In the genomic region with DNA sequence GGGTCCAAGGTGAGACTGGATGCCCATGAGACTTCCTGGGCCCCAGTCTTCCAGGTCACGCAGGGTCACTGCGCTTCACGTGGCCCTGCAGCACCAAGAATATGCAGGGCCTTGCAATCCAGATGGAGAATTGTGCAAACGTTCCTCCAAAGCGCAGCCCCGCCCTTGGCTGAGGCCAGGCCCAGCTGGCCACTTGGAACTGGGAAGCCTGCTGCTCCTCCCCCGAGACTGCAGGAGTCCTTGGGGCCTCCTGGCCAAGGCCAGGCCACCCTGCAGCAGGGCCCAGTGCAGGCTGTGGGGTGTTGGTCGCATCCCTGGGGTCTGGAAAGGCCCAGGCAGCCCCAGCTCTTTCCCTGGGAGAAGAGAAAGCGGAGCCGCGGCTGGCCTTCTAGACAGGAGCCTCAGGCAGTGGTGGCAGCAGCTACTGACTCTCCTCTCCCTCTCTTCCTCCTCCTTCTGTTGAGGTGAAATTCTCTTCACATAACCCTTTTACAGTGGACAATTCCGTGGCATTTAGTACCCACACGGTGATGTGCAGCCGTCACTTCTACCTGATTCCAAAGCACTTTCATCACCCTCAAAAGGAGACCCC, we compare ENCODE assay signal across 3 cellular contexts.
TF ChIP-seq lines count a peak whose summit lies in the region.

No MANE protein-coding gene starts in this region.

TF ChIP-seq in SK-N-SH, 30 proteins besides CTCF, POLR2A, EP300 and RAD21 (continues in another document):
- TF ChIP-seq, protein P1, sequence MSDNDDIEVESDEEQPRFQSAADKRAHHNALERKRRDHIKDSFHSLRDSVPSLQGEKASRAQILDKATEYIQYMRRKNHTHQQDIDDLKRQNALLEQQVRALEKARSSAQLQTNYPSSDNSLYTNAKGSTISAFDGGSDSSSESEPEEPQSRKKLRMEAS (IDR thresholded peaks at IDR 0.05; ENCODE audit: low read depth), result no peak
- TF ChIP-seq GABPA (IDR thresholded peaks at IDR 0.05; ENCODE audit: low read depth), result no peak
- TF ChIP-seq, protein P2, sequence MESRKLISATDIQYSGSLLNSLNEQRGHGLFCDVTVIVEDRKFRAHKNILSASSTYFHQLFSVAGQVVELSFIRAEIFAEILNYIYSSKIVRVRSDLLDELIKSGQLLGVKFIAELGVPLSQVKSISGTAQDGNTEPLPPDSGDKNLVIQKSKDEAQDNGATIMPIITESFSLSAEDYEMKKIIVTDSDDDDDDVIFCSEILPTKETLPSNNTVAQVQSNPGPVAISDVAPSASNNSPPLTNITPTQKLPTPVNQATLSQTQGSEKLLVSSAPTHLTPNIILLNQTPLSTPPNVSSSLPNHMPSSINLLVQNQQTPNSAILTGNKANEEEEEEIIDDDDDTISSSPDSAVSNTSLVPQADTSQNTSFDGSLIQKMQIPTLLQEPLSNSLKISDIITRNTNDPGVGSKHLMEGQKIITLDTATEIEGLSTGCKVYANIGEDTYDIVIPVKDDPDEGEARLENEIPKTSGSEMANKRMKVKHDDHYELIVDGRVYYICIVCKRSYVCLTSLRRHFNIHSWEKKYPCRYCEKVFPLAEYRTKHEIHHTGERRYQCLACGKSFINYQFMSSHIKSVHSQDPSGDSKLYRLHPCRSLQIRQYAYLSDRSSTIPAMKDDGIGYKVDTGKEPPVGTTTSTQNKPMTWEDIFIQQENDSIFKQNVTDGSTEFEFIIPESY (IDR thresholded peaks at IDR 0.05; ENCODE audit: borderline replicate concordance, low read depth), result no peak
- TF ChIP-seq, protein P3, sequence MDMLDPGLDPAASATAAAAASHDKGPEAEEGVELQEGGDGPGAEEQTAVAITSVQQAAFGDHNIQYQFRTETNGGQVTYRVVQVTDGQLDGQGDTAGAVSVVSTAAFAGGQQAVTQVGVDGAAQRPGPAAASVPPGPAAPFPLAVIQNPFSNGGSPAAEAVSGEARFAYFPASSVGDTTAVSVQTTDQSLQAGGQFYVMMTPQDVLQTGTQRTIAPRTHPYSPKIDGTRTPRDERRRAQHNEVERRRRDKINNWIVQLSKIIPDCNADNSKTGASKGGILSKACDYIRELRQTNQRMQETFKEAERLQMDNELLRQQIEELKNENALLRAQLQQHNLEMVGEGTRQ (IDR thresholded peaks at IDR 0.05; ENCODE audit: borderline replicate concordance, low read depth, low read length), result no peak
- TF ChIP-seq FOXM1 (IDR thresholded peaks at IDR 0.05; ENCODE audit: low read depth), result no peak
- TF ChIP-seq, protein P4, sequence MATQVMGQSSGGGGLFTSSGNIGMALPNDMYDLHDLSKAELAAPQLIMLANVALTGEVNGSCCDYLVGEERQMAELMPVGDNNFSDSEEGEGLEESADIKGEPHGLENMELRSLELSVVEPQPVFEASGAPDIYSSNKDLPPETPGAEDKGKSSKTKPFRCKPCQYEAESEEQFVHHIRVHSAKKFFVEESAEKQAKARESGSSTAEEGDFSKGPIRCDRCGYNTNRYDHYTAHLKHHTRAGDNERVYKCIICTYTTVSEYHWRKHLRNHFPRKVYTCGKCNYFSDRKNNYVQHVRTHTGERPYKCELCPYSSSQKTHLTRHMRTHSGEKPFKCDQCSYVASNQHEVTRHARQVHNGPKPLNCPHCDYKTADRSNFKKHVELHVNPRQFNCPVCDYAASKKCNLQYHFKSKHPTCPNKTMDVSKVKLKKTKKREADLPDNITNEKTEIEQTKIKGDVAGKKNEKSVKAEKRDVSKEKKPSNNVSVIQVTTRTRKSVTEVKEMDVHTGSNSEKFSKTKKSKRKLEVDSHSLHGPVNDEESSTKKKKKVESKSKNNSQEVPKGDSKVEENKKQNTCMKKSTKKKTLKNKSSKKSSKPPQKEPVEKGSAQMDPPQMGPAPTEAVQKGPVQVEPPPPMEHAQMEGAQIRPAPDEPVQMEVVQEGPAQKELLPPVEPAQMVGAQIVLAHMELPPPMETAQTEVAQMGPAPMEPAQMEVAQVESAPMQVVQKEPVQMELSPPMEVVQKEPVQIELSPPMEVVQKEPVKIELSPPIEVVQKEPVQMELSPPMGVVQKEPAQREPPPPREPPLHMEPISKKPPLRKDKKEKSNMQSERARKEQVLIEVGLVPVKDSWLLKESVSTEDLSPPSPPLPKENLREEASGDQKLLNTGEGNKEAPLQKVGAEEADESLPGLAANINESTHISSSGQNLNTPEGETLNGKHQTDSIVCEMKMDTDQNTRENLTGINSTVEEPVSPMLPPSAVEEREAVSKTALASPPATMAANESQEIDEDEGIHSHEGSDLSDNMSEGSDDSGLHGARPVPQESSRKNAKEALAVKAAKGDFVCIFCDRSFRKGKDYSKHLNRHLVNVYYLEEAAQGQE (IDR thresholded peaks at IDR 0.05; ENCODE audit: low read depth, low read length), result no peak
- no peak for TF ChIP-seq FOXJ3 (CRISPR knock-in tag; IDR thresholded peaks at IDR 0.05)
- TF ChIP-seq TCF12 (IDR thresholded peaks at IDR 0.05), result no peak
- no peak for TF ChIP-seq TEAD4 (IDR thresholded peaks at IDR 0.05; ENCODE audit: borderline replicate concordance, insufficient read depth)
- TF ChIP-seq RCOR1 (IDR thresholded peaks at IDR 0.05; ENCODE audit: low read length), result no peak
- no peak for TF ChIP-seq TAF1 (IDR thresholded peaks at IDR 0.05; ENCODE audit: borderline replicate concordance, low read depth, low read length)

TF ChIP-seq in SK-N-SH treated with all-trans-retinoic acid at 6 μM for 48 hours, 23 proteins besides CTCF, POLR2A, EP300 and RAD21 (continues in another document):
- TF ChIP-seq CSRNP3 (CRISPR knock-in tag; IDR thresholded peaks at IDR 0.05), result no peak
- TF ChIP-seq ZNF70 (CRISPR knock-in tag; IDR thresholded peaks at IDR 0.05), result no peak
- no peak for TF ChIP-seq ZFP3 (CRISPR knock-in tag; IDR thresholded peaks at IDR 0.05)
- no peak for TF ChIP-seq GLIS3 (CRISPR knock-in tag; IDR thresholded peaks at IDR 0.05)
- TF ChIP-seq TOX (CRISPR knock-in tag; IDR thresholded peaks at IDR 0.05; ENCODE audit: borderline replicate concordance), result no peak
- TF ChIP-seq CREB5 (CRISPR knock-in tag; IDR thresholded peaks at IDR 0.05; ENCODE audit: low read depth), result no peak
- TF ChIP-seq ZNF565 (CRISPR knock-in tag; conservative IDR thresholded peaks at IDR 0.05; ENCODE audit: low read depth), result no peak
- TF ChIP-seq, protein P5, sequence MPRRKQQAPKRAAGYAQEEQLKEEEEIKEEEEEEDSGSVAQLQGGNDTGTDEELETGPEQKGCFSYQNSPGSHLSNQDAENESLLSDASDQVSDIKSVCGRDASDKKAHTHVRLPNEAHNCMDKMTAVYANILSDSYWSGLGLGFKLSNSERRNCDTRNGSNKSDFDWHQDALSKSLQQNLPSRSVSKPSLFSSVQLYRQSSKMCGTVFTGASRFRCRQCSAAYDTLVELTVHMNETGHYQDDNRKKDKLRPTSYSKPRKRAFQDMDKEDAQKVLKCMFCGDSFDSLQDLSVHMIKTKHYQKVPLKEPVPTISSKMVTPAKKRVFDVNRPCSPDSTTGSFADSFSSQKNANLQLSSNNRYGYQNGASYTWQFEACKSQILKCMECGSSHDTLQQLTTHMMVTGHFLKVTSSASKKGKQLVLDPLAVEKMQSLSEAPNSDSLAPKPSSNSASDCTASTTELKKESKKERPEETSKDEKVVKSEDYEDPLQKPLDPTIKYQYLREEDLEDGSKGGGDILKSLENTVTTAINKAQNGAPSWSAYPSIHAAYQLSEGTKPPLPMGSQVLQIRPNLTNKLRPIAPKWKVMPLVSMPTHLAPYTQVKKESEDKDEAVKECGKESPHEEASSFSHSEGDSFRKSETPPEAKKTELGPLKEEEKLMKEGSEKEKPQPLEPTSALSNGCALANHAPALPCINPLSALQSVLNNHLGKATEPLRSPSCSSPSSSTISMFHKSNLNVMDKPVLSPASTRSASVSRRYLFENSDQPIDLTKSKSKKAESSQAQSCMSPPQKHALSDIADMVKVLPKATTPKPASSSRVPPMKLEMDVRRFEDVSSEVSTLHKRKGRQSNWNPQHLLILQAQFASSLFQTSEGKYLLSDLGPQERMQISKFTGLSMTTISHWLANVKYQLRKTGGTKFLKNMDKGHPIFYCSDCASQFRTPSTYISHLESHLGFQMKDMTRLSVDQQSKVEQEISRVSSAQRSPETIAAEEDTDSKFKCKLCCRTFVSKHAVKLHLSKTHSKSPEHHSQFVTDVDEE (CRISPR knock-in tag; IDR thresholded peaks at IDR 0.05), result no peak

TF ChIP-seq in H1, 55 proteins besides CTCF, POLR2A, EP300 and RAD21 (continued from another document):
- TF ChIP-seq CBX8 (IDR thresholded peaks at IDR 0.05; ENCODE audit: borderline replicate concordance, low read depth, low read length) (no peak), BACH1 (IDR thresholded peaks at IDR 0.05; ENCODE audit: low read length) (no peak), YY1 (IDR thresholded peaks at IDR 0.05; ENCODE audit: low read depth, low read length) (no peak), JUN (IDR thresholded peaks at IDR 0.05; ENCODE audit: low read depth, low read length) (no peak), ZNF274 (IDR thresholded peaks at IDR 0.05; ENCODE audit: borderline replicate concordance, extremely low read depth, low read length) (no peak), TCF12 (IDR thresholded peaks at IDR 0.05; ENCODE audit: low read depth, low read length) (no peak), POLR2AphosphoS5 (IDR thresholded peaks at IDR 0.05; ENCODE audit: low read depth, low read length) (no peak), EGR1 (IDR thresholded peaks at IDR 0.05; ENCODE audit: borderline replicate concordance, low read depth, low read length) (no peak), KDM5A (IDR thresholded peaks at IDR 0.05; ENCODE audit: low read length) (no peak)
TF ChIP-seq in H1: peak in this region for 0.
